Comparison of ENCODE assay signal across 19 cellular contexts in genomic region chr22:37733625-37734401, GRCh38. TPM values are rescaled to one million over a fixed set of nuclear protein-coding genes. Genes with fewer than 3 reads are reported as not detected.
DNase-seq lines count a peak whose midpoint lies in the region; ATAC-seq and TF ChIP-seq lines count a peak whose summit lies in the region.
"Had no signal": no experiment of that assay in that cellular context is flagged by ENCODE, and none has a peak within 500 bp of the region (broad histone marks: within the 10 kb centered on the region; RNA-seq: fewer than 3 reads in every experiment).

No MANE protein-coding gene starts in this region.

- H3K36me3 Mint-ChIP-seq in dendritic cell treated with granulocyte-macrophage colony-stimulating factor and Interleukin-4, amounts not matched to agents 40 ng/mL and 50 ng/mL, for 4 days (ENCODE audit: low read depth) = no peaks in the 10 kb centered on the region
- H3K36me3 Mint-ChIP-seq in nephron (ENCODE audit: low read depth) = no peaks in the 10 kb centered on the region
- H3K36me3 Mint-ChIP-seq in stimulated activated naive B cell treated with anti-CD40 and anti-IgM and Interleukin-4, amounts not matched to agents 10 μg/mL and 1 μg/mL and 100 μg/mL, for 72 hours = no peaks in the 10 kb centered on the region

- TF ChIP-seq RAD21 in SK-N-SH (IDR thresholded peaks at IDR 0.05; ENCODE audit: low read length) = no peak

- H3K4me3 ChIP-seq in BLaER1 (no peak overlapping the region), SK-N-SH (ENCODE audit: low read depth in 2 of 2, low read length in 1 of 2) (no peak overlapping the region)
- H3K4me3 ChIP-seq: PC-9 had no signal

- H3K27me3 ChIP-seq in BLaER1 = no peaks in the 10 kb centered on the region
- H3K27me3 ChIP-seq in SK-N-SH (ENCODE audit: insufficient read depth) = no peaks in the 10 kb centered on the region

- TF ChIP-seq EP300 in SK-N-SH (IDR thresholded peaks at IDR 0.05; ENCODE audit: borderline replicate concordance in 1 of 2, low read depth in 1 of 2, low read length in 1 of 2) = no peak

- H3K4me1 ChIP-seq in BLaER1 (peaks cover 77% of the 10 kb centered on the region), SK-N-SH (ENCODE audit: control insufficient read depth in 1 of 2, insufficient read depth in 2 of 2, low read depth in 1 of 2, low read length in 1 of 2) (peaks cover 0 to 10% of the 10 kb centered on the region in 2 experiments; a peak in 1 of 4 replicates)

- ATAC-seq in stimulated activated naive B cell treated with anti-CD40 and anti-IgM and Interleukin-4, amounts not matched to agents 10 μg/mL and 1 μg/mL and 100 μg/mL, for 72 hours (replicated peaks) = no peak

- DNase-seq in stimulated activated naive B cell treated with anti-CD40 and anti-IgM and Interleukin-4, amounts not matched to agents 10 μg/mL and 1 μg/mL and 100 μg/mL, for 72 hours = no peak
- DNase-seq in dedifferentiated amniotic fluid mesenchymal stem cell (ENCODE audit: extremely low spot score) (no peak), NCI-H510A treated with DMSO at 0.1 percent for 48 hours (lab: John Stamatoyannopoulos, UW) (no peak), SK-N-SH (no peak)
- DNase-seq in activated CD8-positive, alpha-beta memory T cell treated with anti-CD3 and anti-CD28 coated beads for 24 hours = no peak
- DNase-seq: DMS79, KG1, NCI-H1417, NCI-H187 treated with DMSO at 0.1 percent for 48 hours, NCI-H2227 treated with DMSO at 0.1 percent for 48 hours, NCI-H524, NCI-H82, PC-9, SIG-M5 had no signal

- POLR2A ChIA-PET in SK-N-SH (lab: Yijun Ruan, JAX) = no interaction called here

- H2AFZ ChIP-seq in SK-N-SH (ENCODE audit: low read depth) = no peak overlapping the region
- H2AFZ ChIP-seq: PC-9 had no signal

- CTCF ChIA-PET in SK-N-SH (lab: Yijun Ruan, JAX) = interaction anchor here (0.7 to 6.8 kb wide), 8 partner anchors 18 to 112 kb away, joined by 3 to 45 read pairs (median 6); partner anchors contain the start of gene TRIOBP

- H3K9ac ChIP-seq in BLaER1 = peak overlapping the region; percentile 51; the same call in 1 of the 2 replicates
- no peak overlapping the region for H3K9ac ChIP-seq in SK-N-SH

- H3K27ac Mint-ChIP-seq in dendritic cell treated with granulocyte-macrophage colony-stimulating factor and Interleukin-4, amounts not matched to agents 40 ng/mL and 50 ng/mL, for 4 days = peak overlapping the region; percentile 23
- peak overlapping the region in 2 of 3 experiments; percentile 50 for H3K27ac Mint-ChIP-seq in nephron
- H3K27ac Mint-ChIP-seq in stimulated activated naive B cell treated with anti-CD40 and anti-IgM and Interleukin-4, amounts not matched to agents 10 μg/mL and 1 μg/mL and 100 μg/mL, for 72 hours = peak overlapping the region; percentile 33

- intact Hi-C loops in dendritic cell treated with granulocyte-macrophage colony-stimulating factor and Interleukin-4, amounts not matched to agents 40 ng/mL and 50 ng/mL, for 4 days (cut with micrococcal nuclease) = loop anchor here (10.0 kb wide), 1 partner anchor 99 kb away; the partner anchor contains the start of gene SH3BP1

- H3K4me2 ChIP-seq in BLaER1 (peak overlapping the region; percentile 45), SK-N-SH (no peak overlapping the region)
- H3K4me2 ChIP-seq: PC-9 had no signal

- H3F3A ChIP-seq in SK-N-SH (replicated peaks; ENCODE audit: insufficient read depth) = peaks cover 3% of the 10 kb centered on the region

- TF ChIP-seq CTCF in nephron (IDR thresholded peaks at IDR 0.05; ENCODE audit: unreplicated experiment in 3 of 3) = no peak
- TF ChIP-seq CTCF in SK-N-SH (IDR thresholded peaks at IDR 0.05) = no peak

- no peaks in the 10 kb centered on the region for H3K9me2 ChIP-seq in SK-N-SH

- H3K79me2 ChIP-seq in SK-N-SH (ENCODE audit: insufficient read depth) = no peaks in the 10 kb centered on the region

- WGBS in SK-N-SH (ENCODE audit: low lambda C conversion rate) = 87% methylated on average over 11 of the region's 11 CpGs

- peaks cover 50% of the 10 kb centered on the region for H3K4me1 Mint-ChIP-seq in dendritic cell treated with granulocyte-macrophage colony-stimulating factor and Interleukin-4, amounts not matched to agents 40 ng/mL and 50 ng/mL, for 4 days (ENCODE audit: low read depth)
- peaks cover 39% of the 10 kb centered on the region for H3K4me1 Mint-ChIP-seq in nephron
- H3K4me1 Mint-ChIP-seq in stimulated activated naive B cell treated with anti-CD40 and anti-IgM and Interleukin-4, amounts not matched to agents 10 μg/mL and 1 μg/mL and 100 μg/mL, for 72 hours = peaks cover 3 to 9% of the 10 kb centered on the region in 2 donors

- H4K20me1 ChIP-seq in BLaER1 (no peaks in the 10 kb centered on the region), SK-N-SH (ENCODE audit: insufficient read depth) (no peaks in the 10 kb centered on the region)

- no peaks in the 10 kb centered on the region for H3K9me3 Mint-ChIP-seq in dendritic cell treated with granulocyte-macrophage colony-stimulating factor and Interleukin-4, amounts not matched to agents 40 ng/mL and 50 ng/mL, for 4 days
- H3K9me3 Mint-ChIP-seq in nephron = no peaks in the 10 kb centered on the region
- no peaks in the 10 kb centered on the region for H3K9me3 Mint-ChIP-seq in stimulated activated naive B cell treated with anti-CD40 and anti-IgM and Interleukin-4, amounts not matched to agents 10 μg/mL and 1 μg/mL and 100 μg/mL, for 72 hours

- H3K9me3 ChIP-seq in BLaER1 (no peaks in the 10 kb centered on the region), SK-N-SH (no peaks in the 10 kb centered on the region)

- H3K27ac ChIP-seq in BLaER1 = peak overlapping the region; percentile 84
- no peak overlapping the region for H3K27ac ChIP-seq in SK-N-SH (ENCODE audit: low read depth in 2 of 2, low read length in 1 of 2)
- H3K27ac ChIP-seq: C4-2B, PC-9, RWPE1 had no signal

- no peak overlapping the region for H3K4me3 Mint-ChIP-seq in dendritic cell treated with granulocyte-macrophage colony-stimulating factor and Interleukin-4, amounts not matched to agents 40 ng/mL and 50 ng/mL, for 4 days
- no peak overlapping the region for H3K4me3 Mint-ChIP-seq in nephron
- H3K4me3 Mint-ChIP-seq in stimulated activated naive B cell treated with anti-CD40 and anti-IgM and Interleukin-4, amounts not matched to agents 10 μg/mL and 1 μg/mL and 100 μg/mL, for 72 hours = no peak overlapping the region

- H3K36me3 ChIP-seq in BLaER1 = no peaks in the 10 kb centered on the region
- H3K36me3 ChIP-seq in SK-N-SH (replicated peaks in 1 of 2; ENCODE audit: control insufficient read depth in 1 of 2, insufficient read depth in 2 of 2, low read length in 1 of 2) = no peaks in the 10 kb centered on the region

- no peaks in the 10 kb centered on the region for H3K27me3 Mint-ChIP-seq in dendritic cell treated with granulocyte-macrophage colony-stimulating factor and Interleukin-4, amounts not matched to agents 40 ng/mL and 50 ng/mL, for 4 days
- H3K27me3 Mint-ChIP-seq in nephron (ENCODE audit: low read depth) = no peaks in the 10 kb centered on the region
- peaks cover 5 to 7% of the 10 kb centered on the region in 2 donors for H3K27me3 Mint-ChIP-seq in stimulated activated naive B cell treated with anti-CD40 and anti-IgM and Interleukin-4, amounts not matched to agents 10 μg/mL and 1 μg/mL and 100 μg/mL, for 72 hours

TF ChIP-seq in SK-N-SH, 30 proteins besides CTCF, POLR2A, EP300 and RAD21:
- no peak for TF ChIP-seq USF1 (IDR thresholded peaks at IDR 0.05; ENCODE audit: borderline replicate concordance, low read depth)
- no peak for TF ChIP-seq CHD2 (IDR thresholded peaks at IDR 0.05; ENCODE audit: low read length, partially characterized antibody)
- TF ChIP-seq NRF1 (IDR thresholded peaks at IDR 0.05; ENCODE audit: low read depth, low read length) = no peak
- TF ChIP-seq MAX (IDR thresholded peaks at IDR 0.05; ENCODE audit: low read depth) = no peak
- TF ChIP-seq RFX5 (IDR thresholded peaks at IDR 0.05; ENCODE audit: low read length) = no peak
- TF ChIP-seq RXRA (IDR thresholded peaks at IDR 0.05; ENCODE audit: borderline replicate concordance, low read depth) = no peak
- no peak for TF ChIP-seq YY1 (IDR thresholded peaks at IDR 0.05; ENCODE audit: low read depth)
- TF ChIP-seq ELF1 (IDR thresholded peaks at IDR 0.05) = no peak
- TF ChIP-seq TAF1 (IDR thresholded peaks at IDR 0.05; ENCODE audit: borderline replicate concordance, low read depth, low read length) = no peak
- TF ChIP-seq USF2 (IDR thresholded peaks at IDR 0.05; ENCODE audit: borderline replicate concordance, low read depth, low read length) = no peak
- TF ChIP-seq FOXJ3 (CRISPR knock-in tag; IDR thresholded peaks at IDR 0.05) = no peak
- TF ChIP-seq TCF12 (IDR thresholded peaks at IDR 0.05) = no peak
- no peak for TF ChIP-seq POLR2AphosphoS5 (IDR thresholded peaks at IDR 0.05; ENCODE audit: low read depth, low read length)
- TF ChIP-seq MEF2A (IDR thresholded peaks at IDR 0.05; ENCODE audit: borderline replicate concordance, low read depth) = no peak
- TF ChIP-seq SMC3 (IDR thresholded peaks at IDR 0.05; ENCODE audit: low read depth, low read length) = no peak
TF ChIP-seq in SK-N-SH: peak in this region for 0.

RNA-seq across cellular contexts. Expression of gene TRIOBP, which starts 37.0 kb away (rescaled TPM):
- polyA plus RNA-seq in SK-N-SH (2012; rRNA removed) = 43.6 and 47.3 TPM in 2 replicates
- polyA plus RNA-seq in SK-N-SH (2012; cell fraction: cytosol; rRNA removed) = 23.6 and 36.7 TPM in 2 replicates
- polyA plus RNA-seq in SK-N-SH (2012; cell fraction: nucleus; rRNA removed) = 51.7 and 58.8 TPM in 2 replicates

RNA-seq across cellular contexts. Expression of gene NOL12, which starts 47.7 kb away (rescaled TPM):
- 48.2 and 52.2 TPM in 2 replicates for polyA plus RNA-seq in SK-N-SH (2012; rRNA removed)
- polyA plus RNA-seq in SK-N-SH (2012; cell fraction: cytosol; rRNA removed) = 40.0 and 45.5 TPM in 2 replicates
- 141 and 151 TPM in 2 replicates for polyA plus RNA-seq in SK-N-SH (2012; cell fraction: nucleus; rRNA removed)

RNA-seq across cellular contexts. Expression of gene LGALS1, which starts 58.4 kb away (rescaled TPM):
- polyA plus RNA-seq in SK-N-SH (2012; rRNA removed) = 9,680 and 12,045 TPM in 2 replicates
- polyA plus RNA-seq in SK-N-SH (2012; cell fraction: cytosol; rRNA removed) = 4,725 and 6,471 TPM in 2 replicates
- polyA plus RNA-seq in SK-N-SH (2012; cell fraction: nucleus; rRNA removed) = 4,064 and 4,989 TPM in 2 replicates
